Comparison of ENCODE assay signal across 10 cellular contexts in genomic region chr5:75574791-75575190, GRCh38. TPM values are rescaled to one million over a fixed set of nuclear protein-coding genes. Genes with fewer than 3 reads are reported as not detected.
A peak's percentile ranks its signal among the peaks of the same experiment; 100 is the strongest.
DNase-seq lines count a peak whose midpoint lies in the region; ATAC-seq and TF ChIP-seq lines count a peak whose summit lies in the region.
"Had no signal": no experiment of that assay in that cellular context is flagged by ENCODE, and none has a peak within 500 bp of the region (broad histone marks: within the 10 kb centered on the region; RNA-seq: fewer than 3 reads in every experiment).

No MANE protein-coding gene starts in this region.

- H3K27me3 ChIP-seq in tibial nerve = no peaks in the 10 kb centered on the region

- no peak for TF ChIP-seq POLR2A in tibial nerve (IDR thresholded peaks at IDR 0.05)

- peaks cover 0 to 2% (median 0%) of the 10 kb centered on the region in 7 donors for H3K9me3 Mint-ChIP-seq in naive B cell

- TF ChIP-seq EP300 in tibial nerve (IDR thresholded peaks at IDR 0.05) = no peak

- H3K9me2 ChIP-seq in OCI-LY7 (ENCODE audit: insufficient read depth, low read length) = no peaks in the 10 kb centered on the region

- H2AFZ ChIP-seq in OCI-LY7 (ENCODE audit: low read length) = no peak overlapping the region

- H3K79me2 ChIP-seq in OCI-LY7 (ENCODE audit: insufficient read depth, low read depth, low read length) = no peaks in the 10 kb centered on the region

- H3K9me3 ChIP-seq in HEK293 (ENCODE audit: control insufficient read depth, insufficient read depth, low read depth, low read length) (no peaks in the 10 kb centered on the region), OCI-LY7 (ENCODE audit: low read length) (no peaks in the 10 kb centered on the region), tibial nerve (no peaks in the 10 kb centered on the region)

- H3K27ac Mint-ChIP-seq in naive B cell = peak overlapping the region; percentile 31 to 93 (median 71)

- CTCF ChIA-PET in HEK293 (lab: Yijun Ruan, JAX) = interaction anchor here (1.2 kb wide), 1 partner anchor 9 kb away, joined by 5 read pairs; no protein-coding TSS in a partner anchor
- CTCF ChIA-PET in OCI-LY7 (lab: Charles Lee; ENCODE audit: unreplicated experiment) = no interaction called here

- ATAC-seq in GM18520 (IDR thresholded peaks at IDR 0.05; ENCODE audit: unreplicated experiment) (peak; percentile 6), naive B cell (ENCODE audit: low read depth in 2 of 2) (no peak), GM21825 (IDR thresholded peaks at IDR 0.05; ENCODE audit: unreplicated experiment) (no peak)
- ATAC-seq: HCT116, PC-3 had no signal

- 48 to 51% methylated on average over 3 of the region's 3 CpGs for WGBS in tibial nerve, 2 donors

- DNase-seq in OCI-LY7 (ENCODE audit: low spot score) (no peak), naive B cell (no peak), tibial nerve (ENCODE audit: low spot score in 2 of 2) (no peak), 8988T (no peak)
- DNase-seq: PC-3; stimulated activated CD8-positive, alpha-beta memory T cell treated with anti-CD3 and anti-CD28 coated beads, Interleukin-4, amount 100 ng/mL, for 48 hours had no signal

- peak overlapping the region; percentile 38; the same call in 1 of the 2 replicates for H3K4me2 ChIP-seq in OCI-LY7 (ENCODE audit: low read length)

- intact Hi-C loops in OCI-LY7 (cut with micrococcal nuclease; ENCODE audit: unreplicated experiment) = no loop called here

- TF ChIP-seq CTCF in HEK293 (tag by site-specific recombination; IDR thresholded peaks at IDR 0.05) (no peak), OCI-LY7 (conservative IDR thresholded peaks at IDR 0.05; ENCODE audit: low read length) (no peak), tibial nerve (IDR thresholded peaks at IDR 0.05) (no peak)

- H3K4me3 ChIP-seq in HEK293 (ENCODE audit: low read depth, low read length) = no peak overlapping the region
- no peak overlapping the region for H3K4me3 ChIP-seq in OCI-LY7 (ENCODE audit: low read depth, low read length, poor library complexity, severe bottlenecking)
- no peak overlapping the region for H3K4me3 ChIP-seq in tibial nerve

- H3K36me3 ChIP-seq in HEK293 (ENCODE audit: control insufficient read depth in 2 of 2, insufficient read depth in 1 of 2, low read length in 2 of 2) (peaks cover 0 to 9% of the 10 kb centered on the region in 2 experiments; a peak in 1 of 3 replicates), OCI-LY7 (ENCODE audit: insufficient read depth, low read length) (peaks cover 10% of the 10 kb centered on the region), tibial nerve (peaks cover 0 to 25% (median 2%) of the 10 kb centered on the region in 3 donors)

- H3K27ac ChIP-seq in HEK293 (ENCODE audit: extremely low read depth, low read depth, low read length) = no peak overlapping the region
- no peak overlapping the region for H3K27ac ChIP-seq in OCI-LY7 (ENCODE audit: low read depth, low read length, poor library complexity, severe bottlenecking)
- H3K27ac ChIP-seq in tibial nerve = peak overlapping the region in 2 of 4 donors; percentile 31 to 56

- peaks cover 0 to 13% of the 10 kb centered on the region in 2 donors for H3K36me3 Mint-ChIP-seq in naive B cell

- POLR2A ChIA-PET in HEK293 (lab: Yijun Ruan, JAX) (no interaction called here), OCI-LY7 (lab: Charles Lee) (interaction anchor here (1.0 to 2.0 kb wide), 3 partner anchors 12 to 33 kb away, joined by 3 to 9 read pairs (median 3); no protein-coding TSS in a partner anchor)

- no TSS peak for BruUV-seq in OCI-LY7 (replicated peaks; lab: Mats Ljungman, UMichigan)

- no peaks in the 10 kb centered on the region for H3K27me3 Mint-ChIP-seq in naive B cell

- H3K4me1 ChIP-seq in HEK293 (ENCODE audit: control insufficient read depth, insufficient read depth, low read length) = peaks cover 9% of the 10 kb centered on the region
- H3K4me1 ChIP-seq in OCI-LY7 (ENCODE audit: insufficient read depth, low read length, poor library complexity, severe bottlenecking) = peaks cover 25% of the 10 kb centered on the region
- H3K4me1 ChIP-seq in tibial nerve = peaks cover 0 to 26% (median 4%) of the 10 kb centered on the region in 4 donors

- peaks cover 6 to 28% (median 16%) of the 10 kb centered on the region in 3 donors for H3K4me1 Mint-ChIP-seq in naive B cell

- H4K20me1 ChIP-seq in OCI-LY7 (ENCODE audit: insufficient read depth, low read length) = no peaks in the 10 kb centered on the region

- peak overlapping the region in 5 of 8 donors; percentile 55 to 86 (median 80) for H3K4me3 Mint-ChIP-seq in naive B cell

TF ChIP-seq in HEK293, 187 proteins besides CTCF, POLR2A, EP300 and RAD21:
- TF ChIP-seq KLF9 (tag by site-specific recombination; IDR thresholded peaks at IDR 0.05; ENCODE audit: low read depth) = no peak
- no peak for TF ChIP-seq ZNF843 (tag by site-specific recombination; IDR thresholded peaks at IDR 0.05)
- TF ChIP-seq GLI2 (tag by site-specific recombination; IDR thresholded peaks at IDR 0.05; ENCODE audit: borderline replicate concordance, low read depth) = no peak
- TF ChIP-seq ZNF391 (tag by site-specific recombination; IDR thresholded peaks at IDR 0.05; ENCODE audit: borderline replicate concordance, low read depth) = no peak
- TF ChIP-seq SCRT2 (tag by site-specific recombination; IDR thresholded peaks at IDR 0.05) = no peak
- TF ChIP-seq PRDM6 (tag by site-specific recombination; IDR thresholded peaks at IDR 0.05) = peak; percentile 66
- TF ChIP-seq ZNF549 (tag by site-specific recombination; IDR thresholded peaks at IDR 0.05) = peak; percentile 44; the same call in 1 of the 2 replicates
- TF ChIP-seq ZNF596 (tag by site-specific recombination; IDR thresholded peaks at IDR 0.05) = no peak
- TF ChIP-seq ZNF292 (tag by site-specific recombination; IDR thresholded peaks at IDR 0.05; ENCODE audit: borderline replicate concordance, low read depth) = no peak
- TF ChIP-seq ZNF660 (tag by site-specific recombination; IDR thresholded peaks at IDR 0.05) = 0 out of 2 replicates have a peak, but pooled peaks have one; percentile 38
- TF ChIP-seq ZNF555 (tag by site-specific recombination; conservative IDR thresholded peaks at IDR 0.05) = no peak
- TF ChIP-seq ZBTB1 (tag by site-specific recombination; IDR thresholded peaks at IDR 0.05) = no peak
- no peak for TF ChIP-seq ZNF24 (tag by site-specific recombination; IDR thresholded peaks at IDR 0.05)
- TF ChIP-seq ZNF513 (tag by site-specific recombination; IDR thresholded peaks at IDR 0.05) = no peak
- no peak for TF ChIP-seq ZNF155 (tag by site-specific recombination; IDR thresholded peaks at IDR 0.05)
- 0 out of 2 replicates have a peak, but pooled peaks have one; percentile 7 for TF ChIP-seq ZNF335 (tag by site-specific recombination; conservative IDR thresholded peaks at IDR 0.05)
- TF ChIP-seq ZNF776 (tag by site-specific recombination; IDR thresholded peaks at IDR 0.05; ENCODE audit: borderline replicate concordance) = no peak
- TF ChIP-seq ZNF426 (tag by site-specific recombination; IDR thresholded peaks at IDR 0.05) = no peak
TF ChIP-seq in HEK293: peak in this region for 4.

RNA-seq across cellular contexts. Expression of gene ANKDD1B, which starts 36.5 kb away (rescaled TPM):
- not detected in 2 replicates for total RNA-seq in OCI-LY7 (2014; rRNA removed; shearing (Covaris generic))
- total RNA-seq in OCI-LY7 (2022) (not detected in 2 replicates), tibial nerve (1 to 10 TPM in 3 of 4 donors, under 1 TPM in 1; 0.63 to 3.9 (median 1.3) TPM)
- polyA plus RNA-seq in naive B cell (ENCODE audit: low read depth in 6 of 6) = under 1 TPM in 1 of 6 donors, not detected in 5; 0.19 TPM
